8 cellular contexts compared by ENCODE assay signal in the genomic region with DNA sequence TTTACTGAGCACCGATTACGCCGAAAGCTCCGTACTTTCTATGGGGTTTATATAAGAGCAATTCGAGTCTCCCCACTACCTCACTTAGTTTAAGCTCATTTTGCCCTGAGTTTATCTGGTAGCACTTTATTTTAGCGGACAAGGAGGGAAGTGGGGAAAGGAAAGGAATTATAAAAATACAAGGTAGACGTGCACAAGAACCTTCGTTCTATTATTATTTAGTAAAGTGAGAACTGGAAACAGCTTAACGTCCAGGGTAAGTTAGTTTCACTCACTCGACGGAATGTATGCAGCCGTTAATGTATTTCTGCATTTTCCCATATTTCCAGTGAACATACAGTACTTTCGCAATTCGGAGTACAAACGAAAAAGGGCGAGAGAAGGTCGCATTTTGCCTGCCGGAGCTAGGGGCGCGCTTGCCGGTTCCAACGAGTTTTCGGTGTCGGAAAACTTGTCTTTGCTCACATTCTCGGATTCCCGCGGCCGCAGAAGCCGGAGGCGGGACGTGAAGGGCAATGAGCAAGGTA. TPM values are rescaled to one million over a fixed set of nuclear protein-coding genes. Genes with fewer than 3 reads are reported as not detected.
DNase-seq lines count a peak whose midpoint lies in the region; ATAC-seq and TF ChIP-seq lines count a peak whose summit lies in the region.

No MANE protein-coding gene starts in this region.

- TF ChIP-seq POLR2A in breast epithelium (IDR thresholded peaks at IDR 0.05): no peak

- peak overlapping the region; percentile 50 to 68 for H3K4me3 ChIP-seq in DND-41 (ENCODE audit: low read depth in 1 of 2, low read length in 2 of 2)
- H3K4me3 ChIP-seq in MG63: peak overlapping the region; percentile 72
- peak overlapping the region; percentile 85 to 95 (median 91) for H3K4me3 ChIP-seq in breast epithelium
- H3K4me3 ChIP-seq in mucosa of rectum (ENCODE audit: low read length in 2 of 2): peak overlapping the region; percentile 85 to 95

- H3K9ac ChIP-seq in DND-41 (ENCODE audit: low read depth, low read length) (peak overlapping the region; percentile 94), mucosa of rectum (ENCODE audit: low read depth in 1 of 2, low read length in 2 of 2) (peak overlapping the region; percentile 82 to 83)

- H3K36me3 ChIP-seq in DND-41 (ENCODE audit: insufficient read depth, low read length) (peaks cover 17% of the 10 kb centered on the region), MG63 (no peaks in the 10 kb centered on the region; the same call in 1 of the 2 replicates), breast epithelium (no peaks in the 10 kb centered on the region), mucosa of rectum (ENCODE audit: control insufficient read depth in 2 of 2, insufficient read depth in 2 of 2, low read length in 2 of 2) (no peaks in the 10 kb centered on the region)

- H2AFZ ChIP-seq in DND-41 (ENCODE audit: low read depth, low read length): peak overlapping the region; percentile 73

- H3K4me2 ChIP-seq in DND-41 (ENCODE audit: insufficient read depth, low read length): peak overlapping the region; percentile 68

- intact Hi-C loops in breast epithelium (cut with DNase I; ENCODE audit: low total_unique reads): no loop called here

- H3K27me3 ChIP-seq in DND-41 (ENCODE audit: insufficient read depth, low read length, poor library complexity) (no peaks in the 10 kb centered on the region), MG63 (no peaks in the 10 kb centered on the region), breast epithelium (no peaks in the 10 kb centered on the region), mucosa of rectum (ENCODE audit: control insufficient read depth in 2 of 2, insufficient read depth in 2 of 2, low read length in 2 of 2) (no peaks in the 10 kb centered on the region)

- peak overlapping the region; percentile 99 for H3K27ac ChIP-seq in DND-41 (ENCODE audit: low read length)
- H3K27ac ChIP-seq in breast epithelium: peak overlapping the region; percentile 98
- H3K27ac ChIP-seq in mucosa of rectum (ENCODE audit: low read depth in 2 of 2, low read length in 2 of 2): peak overlapping the region; percentile 98 to 99

- H3K4me1 ChIP-seq in DND-41 (ENCODE audit: insufficient read depth, low read length) (peaks cover 28% of the 10 kb centered on the region), breast epithelium (no peaks in the 10 kb centered on the region), mucosa of rectum (ENCODE audit: control insufficient read depth in 2 of 2, insufficient read depth in 2 of 2, low read length in 2 of 2) (peaks cover 9 to 21% of the 10 kb centered on the region in 2 donors)

- DNase-seq in DND-41 (no peak), MG63 (no peak), breast epithelium (ENCODE audit: low spot score in 2 of 2) (no peak), KG1 (lab: John Stamatoyannopoulos, UW) (no peak), NCI-H510A (lab: John Stamatoyannopoulos, UW) (no peak)

- H3K9me3 ChIP-seq in DND-41 (ENCODE audit: insufficient read depth, low read length, severe bottlenecking) (no peaks in the 10 kb centered on the region), MG63 (no peaks in the 10 kb centered on the region), breast epithelium (no peaks in the 10 kb centered on the region), mucosa of rectum (ENCODE audit: control insufficient read depth in 2 of 2, low read length in 2 of 2) (no peaks in the 10 kb centered on the region)

- peaks cover 64% of the 10 kb centered on the region for H3K79me2 ChIP-seq in DND-41 (ENCODE audit: insufficient read depth, low read length)

- peak; percentile 39 for TF ChIP-seq CTCF in DND-41 (IDR thresholded peaks at IDR 0.05; ENCODE audit: borderline replicate concordance, extremely low read depth, low read length, poor library complexity, severe bottlenecking)
- TF ChIP-seq CTCF in breast epithelium (IDR thresholded peaks at IDR 0.05): no peak

- peaks cover 28% of the 10 kb centered on the region for H4K20me1 ChIP-seq in DND-41 (ENCODE audit: insufficient read depth, low read length)

- ATAC-seq in DND-41 (ENCODE audit: insufficient read depth, low read depth): no peak
- ATAC-seq in GM21619 (IDR thresholded peaks at IDR 0.05; ENCODE audit: unreplicated experiment): no peak
- ATAC-seq in HG02852 (IDR thresholded peaks at IDR 0.05; ENCODE audit: unreplicated experiment): no peak

RNA-seq across cellular contexts. Expression of a gene that starts 1.2 kb away (rescaled TPM):
- total RNA-seq in MG63 (2014; rRNA removed; shearing (Covaris generic); ENCODE audit: low replicate concordance): 74.7 and 123 TPM in 2 replicates
- 100 to 1,000 TPM in 2 of 3 donors, 10 to 100 TPM in 1; 93.5 to 132 (median 109) TPM for total RNA-seq in breast epithelium
